Comparison of ENCODE assay signal across 1 cellular context in the genomic region with DNA sequence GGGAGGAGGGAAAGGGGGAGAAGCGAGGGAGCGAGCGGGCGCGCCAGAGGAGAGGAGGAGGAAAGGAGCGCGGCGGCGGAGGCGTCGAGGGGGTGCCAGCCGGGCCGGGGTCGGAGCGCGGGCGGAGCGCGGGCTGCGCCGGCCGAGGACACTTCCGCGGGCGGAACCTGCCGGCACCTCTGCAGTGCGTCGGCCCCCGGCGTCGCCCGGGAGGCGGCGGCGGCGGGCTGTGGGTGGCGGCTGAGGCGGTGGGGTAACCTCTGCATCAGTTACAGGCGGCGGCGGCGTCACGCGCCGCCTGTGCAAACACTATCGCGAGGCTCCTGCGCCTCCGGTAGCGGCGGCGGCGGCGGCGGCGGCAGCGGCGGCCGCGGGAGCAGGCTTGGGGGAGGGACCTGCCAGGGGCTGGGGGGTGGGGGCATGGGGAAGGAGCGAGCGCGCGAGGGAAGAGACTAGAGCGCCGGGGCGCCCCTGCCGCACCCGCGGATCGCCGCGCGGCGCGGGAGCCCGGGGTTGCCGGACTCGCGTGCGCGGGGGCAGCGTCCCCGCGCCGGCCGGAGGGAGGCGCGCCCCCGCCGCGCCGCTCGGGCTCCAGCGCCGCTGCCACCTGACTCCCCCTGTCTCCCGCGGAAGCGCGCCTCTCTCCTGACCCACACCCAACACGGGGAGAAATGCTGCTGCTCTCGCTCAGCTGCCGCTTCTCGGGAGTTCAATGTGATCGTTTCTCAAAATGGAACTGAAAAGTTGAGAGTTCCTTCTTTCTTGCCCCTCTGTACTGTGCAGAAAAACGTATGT.
TF ChIP-seq lines count a peak whose summit lies in the region.

A gene (minus strand): TSS at position 264 of the 795 bp plus-strand sequence. CDS start 465 bp downstream, outside the sequence.

TF ChIP-seq in K562, 482 proteins besides CTCF, POLR2A, EP300 and RAD21 (continued from another document and continues in another):
- TF ChIP-seq, protein P1, sequence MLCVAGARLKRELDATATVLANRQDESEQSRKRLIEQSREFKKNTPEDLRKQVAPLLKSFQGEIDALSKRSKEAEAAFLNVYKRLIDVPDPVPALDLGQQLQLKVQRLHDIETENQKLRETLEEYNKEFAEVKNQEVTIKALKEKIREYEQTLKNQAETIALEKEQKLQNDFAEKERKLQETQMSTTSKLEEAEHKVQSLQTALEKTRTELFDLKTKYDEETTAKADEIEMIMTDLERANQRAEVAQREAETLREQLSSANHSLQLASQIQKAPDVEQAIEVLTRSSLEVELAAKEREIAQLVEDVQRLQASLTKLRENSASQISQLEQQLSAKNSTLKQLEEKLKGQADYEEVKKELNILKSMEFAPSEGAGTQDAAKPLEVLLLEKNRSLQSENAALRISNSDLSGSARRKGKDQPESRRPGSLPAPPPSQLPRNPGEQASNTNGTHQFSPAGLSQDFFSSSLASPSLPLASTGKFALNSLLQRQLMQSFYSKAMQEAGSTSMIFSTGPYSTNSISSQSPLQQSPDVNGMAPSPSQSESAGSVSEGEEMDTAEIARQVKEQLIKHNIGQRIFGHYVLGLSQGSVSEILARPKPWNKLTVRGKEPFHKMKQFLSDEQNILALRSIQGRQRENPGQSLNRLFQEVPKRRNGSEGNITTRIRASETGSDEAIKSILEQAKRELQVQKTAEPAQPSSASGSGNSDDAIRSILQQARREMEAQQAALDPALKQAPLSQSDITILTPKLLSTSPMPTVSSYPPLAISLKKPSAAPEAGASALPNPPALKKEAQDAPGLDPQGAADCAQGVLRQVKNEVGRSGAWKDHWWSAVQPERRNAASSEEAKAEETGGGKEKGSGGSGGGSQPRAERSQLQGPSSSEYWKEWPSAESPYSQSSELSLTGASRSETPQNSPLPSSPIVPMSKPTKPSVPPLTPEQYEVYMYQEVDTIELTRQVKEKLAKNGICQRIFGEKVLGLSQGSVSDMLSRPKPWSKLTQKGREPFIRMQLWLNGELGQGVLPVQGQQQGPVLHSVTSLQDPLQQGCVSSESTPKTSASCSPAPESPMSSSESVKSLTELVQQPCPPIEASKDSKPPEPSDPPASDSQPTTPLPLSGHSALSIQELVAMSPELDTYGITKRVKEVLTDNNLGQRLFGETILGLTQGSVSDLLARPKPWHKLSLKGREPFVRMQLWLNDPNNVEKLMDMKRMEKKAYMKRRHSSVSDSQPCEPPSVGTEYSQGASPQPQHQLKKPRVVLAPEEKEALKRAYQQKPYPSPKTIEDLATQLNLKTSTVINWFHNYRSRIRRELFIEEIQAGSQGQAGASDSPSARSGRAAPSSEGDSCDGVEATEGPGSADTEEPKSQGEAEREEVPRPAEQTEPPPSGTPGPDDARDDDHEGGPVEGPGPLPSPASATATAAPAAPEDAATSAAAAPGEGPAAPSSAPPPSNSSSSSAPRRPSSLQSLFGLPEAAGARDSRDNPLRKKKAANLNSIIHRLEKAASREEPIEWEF (CRISPR knock-in tag; IDR thresholded peaks at IDR 0.05) = no peak
- no peak for TF ChIP-seq TFAM (CRISPR knock-in tag; conservative IDR thresholded peaks at IDR 0.05)
- TF ChIP-seq, protein P2, sequence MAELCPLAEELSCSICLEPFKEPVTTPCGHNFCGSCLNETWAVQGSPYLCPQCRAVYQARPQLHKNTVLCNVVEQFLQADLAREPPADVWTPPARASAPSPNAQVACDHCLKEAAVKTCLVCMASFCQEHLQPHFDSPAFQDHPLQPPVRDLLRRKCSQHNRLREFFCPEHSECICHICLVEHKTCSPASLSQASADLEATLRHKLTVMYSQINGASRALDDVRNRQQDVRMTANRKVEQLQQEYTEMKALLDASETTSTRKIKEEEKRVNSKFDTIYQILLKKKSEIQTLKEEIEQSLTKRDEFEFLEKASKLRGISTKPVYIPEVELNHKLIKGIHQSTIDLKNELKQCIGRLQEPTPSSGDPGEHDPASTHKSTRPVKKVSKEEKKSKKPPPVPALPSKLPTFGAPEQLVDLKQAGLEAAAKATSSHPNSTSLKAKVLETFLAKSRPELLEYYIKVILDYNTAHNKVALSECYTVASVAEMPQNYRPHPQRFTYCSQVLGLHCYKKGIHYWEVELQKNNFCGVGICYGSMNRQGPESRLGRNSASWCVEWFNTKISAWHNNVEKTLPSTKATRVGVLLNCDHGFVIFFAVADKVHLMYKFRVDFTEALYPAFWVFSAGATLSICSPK (IDR thresholded peaks at IDR 0.05; ENCODE audit: borderline replicate concordance) = 0 out of 2 replicates have a peak, but pooled peaks have one; percentile 23
- no peak for TF ChIP-seq NEUROD1 (IDR thresholded peaks at IDR 0.05; ENCODE audit: borderline replicate concordance, low read depth, low read length, partially characterized antibody)
- no peak for TF ChIP-seq MECOM (CRISPR knock-in tag; IDR thresholded peaks at IDR 0.05)
- TF ChIP-seq ZNF766 (CRISPR knock-in tag; conservative IDR thresholded peaks at IDR 0.05) = peak; percentile 83
- TF ChIP-seq, protein P3, sequence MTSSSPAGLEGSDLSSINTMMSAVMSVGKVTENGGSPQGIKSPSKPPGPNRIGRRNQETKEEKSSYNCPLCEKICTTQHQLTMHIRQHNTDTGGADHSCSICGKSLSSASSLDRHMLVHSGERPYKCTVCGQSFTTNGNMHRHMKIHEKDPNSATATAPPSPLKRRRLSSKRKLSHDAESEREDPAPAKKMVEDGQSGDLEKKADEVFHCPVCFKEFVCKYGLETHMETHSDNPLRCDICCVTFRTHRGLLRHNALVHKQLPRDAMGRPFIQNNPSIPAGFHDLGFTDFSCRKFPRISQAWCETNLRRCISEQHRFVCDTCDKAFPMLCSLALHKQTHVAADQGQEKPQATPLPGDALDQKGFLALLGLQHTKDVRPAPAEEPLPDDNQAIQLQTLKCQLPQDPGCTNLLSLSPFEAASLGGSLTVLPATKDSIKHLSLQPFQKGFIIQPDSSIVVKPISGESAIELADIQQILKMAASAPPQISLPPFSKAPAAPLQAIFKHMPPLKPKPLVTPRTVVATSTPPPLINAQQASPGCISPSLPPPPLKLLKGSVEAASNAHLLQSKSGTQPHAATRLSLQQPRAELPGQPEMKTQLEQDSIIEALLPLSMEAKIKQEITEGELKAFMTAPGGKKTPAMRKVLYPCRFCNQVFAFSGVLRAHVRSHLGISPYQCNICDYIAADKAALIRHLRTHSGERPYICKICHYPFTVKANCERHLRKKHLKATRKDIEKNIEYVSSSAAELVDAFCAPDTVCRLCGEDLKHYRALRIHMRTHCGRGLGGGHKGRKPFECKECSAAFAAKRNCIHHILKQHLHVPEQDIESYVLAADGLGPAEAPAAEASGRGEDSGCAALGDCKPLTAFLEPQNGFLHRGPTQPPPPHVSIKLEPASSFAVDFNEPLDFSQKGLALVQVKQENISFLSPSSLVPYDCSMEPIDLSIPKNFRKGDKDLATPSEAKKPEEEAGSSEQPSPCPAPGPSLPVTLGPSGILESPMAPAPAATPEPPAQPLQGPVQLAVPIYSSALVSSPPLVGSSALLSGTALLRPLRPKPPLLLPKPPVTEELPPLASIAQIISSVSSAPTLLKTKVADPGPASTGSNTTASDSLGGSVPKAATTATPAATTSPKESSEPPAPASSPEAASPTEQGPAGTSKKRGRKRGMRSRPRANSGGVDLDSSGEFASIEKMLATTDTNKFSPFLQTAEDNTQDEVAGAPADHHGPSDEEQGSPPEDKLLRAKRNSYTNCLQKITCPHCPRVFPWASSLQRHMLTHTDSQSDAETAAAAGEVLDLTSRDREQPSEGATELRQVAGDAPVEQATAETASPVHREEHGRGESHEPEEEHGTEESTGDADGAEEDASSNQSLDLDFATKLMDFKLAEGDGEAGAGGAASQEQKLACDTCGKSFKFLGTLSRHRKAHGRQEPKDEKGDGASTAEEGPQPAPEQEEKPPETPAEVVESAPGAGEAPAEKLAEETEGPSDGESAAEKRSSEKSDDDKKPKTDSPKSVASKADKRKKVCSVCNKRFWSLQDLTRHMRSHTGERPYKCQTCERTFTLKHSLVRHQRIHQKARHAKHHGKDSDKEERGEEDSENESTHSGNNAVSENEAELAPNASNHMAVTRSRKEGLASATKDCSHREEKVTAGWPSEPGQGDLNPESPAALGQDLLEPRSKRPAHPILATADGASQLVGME (CRISPR knock-in tag; IDR thresholded peaks at IDR 0.05) = peak; percentile 71; the same call in 1 of the 2 replicates
- no peak for TF ChIP-seq NFYB (IDR thresholded peaks at IDR 0.05; ENCODE audit: extremely low read depth, insufficient read length)
- TF ChIP-seq ZBTB1 (CRISPR knock-in tag; IDR thresholded peaks at IDR 0.05; ENCODE audit: borderline replicate concordance, low read depth) = peak; percentile 77; the same call in 1 of the 2 replicates
- TF ChIP-seq, protein P4, sequence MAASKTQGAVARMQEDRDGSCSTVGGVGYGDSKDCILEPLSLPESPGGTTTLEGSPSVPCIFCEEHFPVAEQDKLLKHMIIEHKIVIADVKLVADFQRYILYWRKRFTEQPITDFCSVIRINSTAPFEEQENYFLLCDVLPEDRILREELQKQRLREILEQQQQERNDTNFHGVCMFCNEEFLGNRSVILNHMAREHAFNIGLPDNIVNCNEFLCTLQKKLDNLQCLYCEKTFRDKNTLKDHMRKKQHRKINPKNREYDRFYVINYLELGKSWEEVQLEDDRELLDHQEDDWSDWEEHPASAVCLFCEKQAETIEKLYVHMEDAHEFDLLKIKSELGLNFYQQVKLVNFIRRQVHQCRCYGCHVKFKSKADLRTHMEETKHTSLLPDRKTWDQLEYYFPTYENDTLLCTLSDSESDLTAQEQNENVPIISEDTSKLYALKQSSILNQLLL (CRISPR knock-in tag; IDR thresholded peaks at IDR 0.05; ENCODE audit: borderline replicate concordance) = no peak
- TF ChIP-seq, protein P5, sequence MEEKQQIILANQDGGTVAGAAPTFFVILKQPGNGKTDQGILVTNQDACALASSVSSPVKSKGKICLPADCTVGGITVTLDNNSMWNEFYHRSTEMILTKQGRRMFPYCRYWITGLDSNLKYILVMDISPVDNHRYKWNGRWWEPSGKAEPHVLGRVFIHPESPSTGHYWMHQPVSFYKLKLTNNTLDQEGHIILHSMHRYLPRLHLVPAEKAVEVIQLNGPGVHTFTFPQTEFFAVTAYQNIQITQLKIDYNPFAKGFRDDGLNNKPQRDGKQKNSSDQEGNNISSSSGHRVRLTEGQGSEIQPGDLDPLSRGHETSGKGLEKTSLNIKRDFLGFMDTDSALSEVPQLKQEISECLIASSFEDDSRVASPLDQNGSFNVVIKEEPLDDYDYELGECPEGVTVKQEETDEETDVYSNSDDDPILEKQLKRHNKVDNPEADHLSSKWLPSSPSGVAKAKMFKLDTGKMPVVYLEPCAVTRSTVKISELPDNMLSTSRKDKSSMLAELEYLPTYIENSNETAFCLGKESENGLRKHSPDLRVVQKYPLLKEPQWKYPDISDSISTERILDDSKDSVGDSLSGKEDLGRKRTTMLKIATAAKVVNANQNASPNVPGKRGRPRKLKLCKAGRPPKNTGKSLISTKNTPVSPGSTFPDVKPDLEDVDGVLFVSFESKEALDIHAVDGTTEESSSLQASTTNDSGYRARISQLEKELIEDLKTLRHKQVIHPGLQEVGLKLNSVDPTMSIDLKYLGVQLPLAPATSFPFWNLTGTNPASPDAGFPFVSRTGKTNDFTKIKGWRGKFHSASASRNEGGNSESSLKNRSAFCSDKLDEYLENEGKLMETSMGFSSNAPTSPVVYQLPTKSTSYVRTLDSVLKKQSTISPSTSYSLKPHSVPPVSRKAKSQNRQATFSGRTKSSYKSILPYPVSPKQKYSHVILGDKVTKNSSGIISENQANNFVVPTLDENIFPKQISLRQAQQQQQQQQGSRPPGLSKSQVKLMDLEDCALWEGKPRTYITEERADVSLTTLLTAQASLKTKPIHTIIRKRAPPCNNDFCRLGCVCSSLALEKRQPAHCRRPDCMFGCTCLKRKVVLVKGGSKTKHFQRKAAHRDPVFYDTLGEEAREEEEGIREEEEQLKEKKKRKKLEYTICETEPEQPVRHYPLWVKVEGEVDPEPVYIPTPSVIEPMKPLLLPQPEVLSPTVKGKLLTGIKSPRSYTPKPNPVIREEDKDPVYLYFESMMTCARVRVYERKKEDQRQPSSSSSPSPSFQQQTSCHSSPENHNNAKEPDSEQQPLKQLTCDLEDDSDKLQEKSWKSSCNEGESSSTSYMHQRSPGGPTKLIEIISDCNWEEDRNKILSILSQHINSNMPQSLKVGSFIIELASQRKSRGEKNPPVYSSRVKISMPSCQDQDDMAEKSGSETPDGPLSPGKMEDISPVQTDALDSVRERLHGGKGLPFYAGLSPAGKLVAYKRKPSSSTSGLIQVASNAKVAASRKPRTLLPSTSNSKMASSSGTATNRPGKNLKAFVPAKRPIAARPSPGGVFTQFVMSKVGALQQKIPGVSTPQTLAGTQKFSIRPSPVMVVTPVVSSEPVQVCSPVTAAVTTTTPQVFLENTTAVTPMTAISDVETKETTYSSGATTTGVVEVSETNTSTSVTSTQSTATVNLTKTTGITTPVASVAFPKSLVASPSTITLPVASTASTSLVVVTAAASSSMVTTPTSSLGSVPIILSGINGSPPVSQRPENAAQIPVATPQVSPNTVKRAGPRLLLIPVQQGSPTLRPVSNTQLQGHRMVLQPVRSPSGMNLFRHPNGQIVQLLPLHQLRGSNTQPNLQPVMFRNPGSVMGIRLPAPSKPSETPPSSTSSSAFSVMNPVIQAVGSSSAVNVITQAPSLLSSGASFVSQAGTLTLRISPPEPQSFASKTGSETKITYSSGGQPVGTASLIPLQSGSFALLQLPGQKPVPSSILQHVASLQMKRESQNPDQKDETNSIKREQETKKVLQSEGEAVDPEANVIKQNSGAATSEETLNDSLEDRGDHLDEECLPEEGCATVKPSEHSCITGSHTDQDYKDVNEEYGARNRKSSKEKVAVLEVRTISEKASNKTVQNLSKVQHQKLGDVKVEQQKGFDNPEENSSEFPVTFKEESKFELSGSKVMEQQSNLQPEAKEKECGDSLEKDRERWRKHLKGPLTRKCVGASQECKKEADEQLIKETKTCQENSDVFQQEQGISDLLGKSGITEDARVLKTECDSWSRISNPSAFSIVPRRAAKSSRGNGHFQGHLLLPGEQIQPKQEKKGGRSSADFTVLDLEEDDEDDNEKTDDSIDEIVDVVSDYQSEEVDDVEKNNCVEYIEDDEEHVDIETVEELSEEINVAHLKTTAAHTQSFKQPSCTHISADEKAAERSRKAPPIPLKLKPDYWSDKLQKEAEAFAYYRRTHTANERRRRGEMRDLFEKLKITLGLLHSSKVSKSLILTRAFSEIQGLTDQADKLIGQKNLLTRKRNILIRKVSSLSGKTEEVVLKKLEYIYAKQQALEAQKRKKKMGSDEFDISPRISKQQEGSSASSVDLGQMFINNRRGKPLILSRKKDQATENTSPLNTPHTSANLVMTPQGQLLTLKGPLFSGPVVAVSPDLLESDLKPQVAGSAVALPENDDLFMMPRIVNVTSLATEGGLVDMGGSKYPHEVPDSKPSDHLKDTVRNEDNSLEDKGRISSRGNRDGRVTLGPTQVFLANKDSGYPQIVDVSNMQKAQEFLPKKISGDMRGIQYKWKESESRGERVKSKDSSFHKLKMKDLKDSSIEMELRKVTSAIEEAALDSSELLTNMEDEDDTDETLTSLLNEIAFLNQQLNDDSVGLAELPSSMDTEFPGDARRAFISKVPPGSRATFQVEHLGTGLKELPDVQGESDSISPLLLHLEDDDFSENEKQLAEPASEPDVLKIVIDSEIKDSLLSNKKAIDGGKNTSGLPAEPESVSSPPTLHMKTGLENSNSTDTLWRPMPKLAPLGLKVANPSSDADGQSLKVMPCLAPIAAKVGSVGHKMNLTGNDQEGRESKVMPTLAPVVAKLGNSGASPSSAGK (IDR thresholded peaks at IDR 0.05) = peak; percentile 35; the same call in 1 of the 2 replicates
- TF ChIP-seq NR4A1 (CRISPR knock-in tag; IDR thresholded peaks at IDR 0.05) = no peak
- TF ChIP-seq NR4A1 (tag; IDR thresholded peaks at IDR 0.05) = peak; percentile 66
- TF ChIP-seq DMBX1 (CRISPR knock-in tag; IDR thresholded peaks at IDR 0.05; ENCODE audit: borderline replicate concordance) = no peak
